In genomic region chrX:138020941-138021340, GRCh38 we compare ENCODE assay signal across 26 cellular contexts.
"Had no signal": no experiment of that assay in that cellular context is flagged by ENCODE, and none has a peak within 500 bp of the region (broad histone marks: within the 10 kb centered on the region; RNA-seq: fewer than 3 reads in every experiment).

No MANE protein-coding gene starts in this region.

- H3K27me3 ChIP-seq: brain microvascular endothelial cell, cardiac muscle cell had no signal

- DNase-seq: activated B cell treated with CpG ODN at 0.5 μM for 24 hours; activated CD4-positive, alpha-beta memory T cell treated with anti-CD3 and anti-CD28 coated beads for 36 hours; activated CD4-positive, alpha-beta T cell treated with anti-CD3 and anti-CD28 coated beads, Interleukin-2, amount 10 ng/mL, durations not matched to agents 7 days and 5 days; activated CD8-positive, alpha-beta memory T cell treated with anti-CD3 and anti-CD28 coated beads for 24 hours; activated gamma-delta T cell; activated naive CD4-positive, alpha-beta T cell treated with anti-CD3 and anti-CD28 coated beads, Interleukin-2, amount 10 ng/mL, durations not matched to agents 7 days and 5 days; activated naive CD8-positive, alpha-beta T cell treated with anti-CD3 and anti-CD28 coated beads for 36 hours; activated T-cell treated with anti-CD3 and anti-CD28 coated beads, Interleukin-2, amount 50 U/mL, for 48 hours; brain microvascular endothelial cell; cerebellar nuclear complex; Karpas-422; NCI-H1048; NCI-H1417 treated with DMSO at 0.1 percent for 48 hours; NCI-H187; NCI-H2081; NCI-H2171 treated with DMSO at 0.1 percent for 48 hours; NCI-H226; NCI-H526; PC-9; SIG-M5; T-cell; T-helper 2 cell; T1000 had no signal

- H3K9me3 Mint-ChIP-seq: activated B cell treated with CpG ODN at 0.5 μM for 24 hours; activated CD4-positive, alpha-beta memory T cell treated with anti-CD3 and anti-CD28 coated beads for 36 hours; activated CD4-positive, alpha-beta T cell treated with anti-CD3 and anti-CD28 coated beads, Interleukin-2, amount 10 ng/mL, durations not matched to agents 7 days and 5 days; activated naive CD4-positive, alpha-beta T cell treated with anti-CD3 and anti-CD28 coated beads, Interleukin-2, amount 10 ng/mL, durations not matched to agents 7 days and 5 days; activated naive CD8-positive, alpha-beta T cell treated with anti-CD3 and anti-CD28 coated beads for 36 hours; activated T-helper 17 cell treated with anti-CD3 and anti-CD28 coated beads, Interleukin-2, amount 50 U/mL, for 72 hours; T-cell had no signal

- H3K36me3 Mint-ChIP-seq: activated CD4-positive, alpha-beta memory T cell treated with anti-CD3 and anti-CD28 coated beads for 36 hours; activated naive CD4-positive, alpha-beta T cell treated with anti-CD3 and anti-CD28 coated beads, Interleukin-2, amount 10 ng/mL, durations not matched to agents 7 days and 5 days; activated naive CD8-positive, alpha-beta T cell treated with anti-CD3 and anti-CD28 coated beads for 36 hours; T-cell had no signal

- H2AFZ ChIP-seq: PC-9 had no signal

- H3K4me3 ChIP-seq: cardiac muscle cell, PC-9, SK-N-MC had no signal

- H3K4me1 Mint-ChIP-seq: activated B cell treated with CpG ODN at 0.5 μM for 24 hours; activated CD4-positive, alpha-beta T cell treated with anti-CD3 and anti-CD28 coated beads, Interleukin-2, amount 10 ng/mL, durations not matched to agents 7 days and 5 days; activated naive CD4-positive, alpha-beta T cell treated with anti-CD3 and anti-CD28 coated beads, Interleukin-2, amount 10 ng/mL, durations not matched to agents 7 days and 5 days; activated naive CD8-positive, alpha-beta T cell treated with anti-CD3 and anti-CD28 coated beads for 36 hours; activated T-helper 17 cell treated with anti-CD3 and anti-CD28 coated beads, Interleukin-2, amount 50 U/mL, for 72 hours; T-cell had no signal

- ATAC-seq: activated T-helper 17 cell treated with anti-CD3 and anti-CD28 coated beads, Interleukin-2, amount 50 U/mL, for 72 hours; T-cell had no signal

- H3K27me3 Mint-ChIP-seq: activated B cell treated with CpG ODN at 0.5 μM for 24 hours; activated CD4-positive, alpha-beta memory T cell treated with anti-CD3 and anti-CD28 coated beads for 36 hours; activated CD4-positive, alpha-beta T cell treated with anti-CD3 and anti-CD28 coated beads, Interleukin-2, amount 10 ng/mL, durations not matched to agents 7 days and 5 days; activated T-helper 17 cell treated with anti-CD3 and anti-CD28 coated beads, Interleukin-2, amount 50 U/mL, for 72 hours had no signal

- H3K27ac ChIP-seq: brain microvascular endothelial cell, cardiac muscle cell, PC-9, SK-N-MC had no signal

- H3K4me2 ChIP-seq: PC-9 had no signal

- H3K27ac Mint-ChIP-seq: activated B cell treated with CpG ODN at 0.5 μM for 24 hours; activated CD4-positive, alpha-beta memory T cell treated with anti-CD3 and anti-CD28 coated beads for 36 hours; activated CD4-positive, alpha-beta T cell treated with anti-CD3 and anti-CD28 coated beads, Interleukin-2, amount 10 ng/mL, durations not matched to agents 7 days and 5 days; activated naive CD4-positive, alpha-beta T cell treated with anti-CD3 and anti-CD28 coated beads, Interleukin-2, amount 10 ng/mL, durations not matched to agents 7 days and 5 days; activated naive CD8-positive, alpha-beta T cell treated with anti-CD3 and anti-CD28 coated beads for 36 hours; activated T-helper 17 cell treated with anti-CD3 and anti-CD28 coated beads, Interleukin-2, amount 50 U/mL, for 72 hours; T-cell had no signal

- H3K4me3 Mint-ChIP-seq: activated B cell treated with CpG ODN at 0.5 μM for 24 hours; activated CD4-positive, alpha-beta memory T cell treated with anti-CD3 and anti-CD28 coated beads for 36 hours; activated CD4-positive, alpha-beta T cell treated with anti-CD3 and anti-CD28 coated beads, Interleukin-2, amount 10 ng/mL, durations not matched to agents 7 days and 5 days; activated naive CD4-positive, alpha-beta T cell treated with anti-CD3 and anti-CD28 coated beads, Interleukin-2, amount 10 ng/mL, durations not matched to agents 7 days and 5 days; activated naive CD8-positive, alpha-beta T cell treated with anti-CD3 and anti-CD28 coated beads for 36 hours; activated T-helper 17 cell treated with anti-CD3 and anti-CD28 coated beads, Interleukin-2, amount 50 U/mL, for 72 hours; T-cell had no signal

- H3K36me3 ChIP-seq: brain microvascular endothelial cell, cardiac muscle cell had no signal
